17 cellular contexts compared by ENCODE assay signal in genomic region chr13:48297131-48297786, GRCh38.
"Had no signal": no experiment of that assay in that cellular context is flagged by ENCODE, and none has a peak within 500 bp of the region (broad histone marks: within the 10 kb centered on the region; RNA-seq: fewer than 3 reads in every experiment).

No MANE protein-coding gene starts in this region.

- DNase-seq: effector memory CD4-positive, alpha-beta T cell; heart left ventricle; hippocampal formation; kidney glomerular epithelial cell; mesendoderm; naive B cell; occipital lobe; pancreas; right cardiac atrium; stimulated activated CD4-positive, alpha-beta T cell treated with anti-CD3 and anti-CD28 coated beads, Interleukin-4, amount 100 ng/mL, for 1 hour; stimulated activated CD8-positive, alpha-beta memory T cell treated with anti-CD3 and anti-CD28 coated beads, Interleukin-4, amount 100 ng/mL, for 48 hours; stimulated activated naive CD8-positive, alpha-beta T cell treated with anti-CD3 and anti-CD28 coated beads, Interleukin-15, amount 100 ng/mL, for 72 hours; testis; transverse colon had no signal

- H3K36me3 Mint-ChIP-seq: naive B cell; stimulated activated effector memory CD8-positive, alpha-beta T cell treated with anti-CD3 and anti-CD28 coated beads, Interleukin-12 subunit alpha, Interleukin-12 subunit beta, amount 100 ng/mL, for 72 hours had no signal

- H3K27ac ChIP-seq: heart left ventricle, pancreas, testis, transverse colon had no signal

- H3K27me3 ChIP-seq: heart left ventricle, pancreas, testis, transverse colon had no signal

- H3K4me1 Mint-ChIP-seq: nephron had no signal

- H3K4me3 Mint-ChIP-seq: naive B cell; stimulated activated effector memory CD8-positive, alpha-beta T cell treated with anti-CD3 and anti-CD28 coated beads, Interleukin-12 subunit alpha, Interleukin-12 subunit beta, amount 100 ng/mL, for 72 hours; stimulated activated naive CD8-positive, alpha-beta T cell treated with anti-CD3 and anti-CD28 coated beads, Interleukin-15, amount 100 ng/mL, for 72 hours had no signal

- H3K36me3 ChIP-seq: heart left ventricle, pancreas, transverse colon had no signal

- H3K4me1 ChIP-seq: testis had no signal

- H3K27ac Mint-ChIP-seq: nephron; progenitor cell of endocrine pancreas; stimulated activated effector memory CD8-positive, alpha-beta T cell treated with anti-CD3 and anti-CD28 coated beads, Interleukin-12 subunit alpha, Interleukin-12 subunit beta, amount 100 ng/mL, for 72 hours; stimulated activated naive CD8-positive, alpha-beta T cell treated with anti-CD3 and anti-CD28 coated beads, Interleukin-15, amount 100 ng/mL, for 72 hours had no signal

- H3K9me3 ChIP-seq: heart left ventricle, pancreas, testis, transverse colon had no signal

- H3K4me3 ChIP-seq: heart left ventricle, pancreas, testis, transverse colon had no signal

- H3K9me3 Mint-ChIP-seq: naive B cell; nephron; stimulated activated effector memory CD8-positive, alpha-beta T cell treated with anti-CD3 and anti-CD28 coated beads, Interleukin-12 subunit alpha, Interleukin-12 subunit beta, amount 100 ng/mL, for 72 hours; stimulated activated naive CD8-positive, alpha-beta T cell treated with anti-CD3 and anti-CD28 coated beads, Interleukin-15, amount 100 ng/mL, for 72 hours had no signal

- H3K27me3 Mint-ChIP-seq: naive B cell; progenitor cell of endocrine pancreas; stimulated activated naive CD8-positive, alpha-beta T cell treated with anti-CD3 and anti-CD28 coated beads, Interleukin-15, amount 100 ng/mL, for 72 hours had no signal
